9 cellular contexts compared by ENCODE assay signal in the genomic region with DNA sequence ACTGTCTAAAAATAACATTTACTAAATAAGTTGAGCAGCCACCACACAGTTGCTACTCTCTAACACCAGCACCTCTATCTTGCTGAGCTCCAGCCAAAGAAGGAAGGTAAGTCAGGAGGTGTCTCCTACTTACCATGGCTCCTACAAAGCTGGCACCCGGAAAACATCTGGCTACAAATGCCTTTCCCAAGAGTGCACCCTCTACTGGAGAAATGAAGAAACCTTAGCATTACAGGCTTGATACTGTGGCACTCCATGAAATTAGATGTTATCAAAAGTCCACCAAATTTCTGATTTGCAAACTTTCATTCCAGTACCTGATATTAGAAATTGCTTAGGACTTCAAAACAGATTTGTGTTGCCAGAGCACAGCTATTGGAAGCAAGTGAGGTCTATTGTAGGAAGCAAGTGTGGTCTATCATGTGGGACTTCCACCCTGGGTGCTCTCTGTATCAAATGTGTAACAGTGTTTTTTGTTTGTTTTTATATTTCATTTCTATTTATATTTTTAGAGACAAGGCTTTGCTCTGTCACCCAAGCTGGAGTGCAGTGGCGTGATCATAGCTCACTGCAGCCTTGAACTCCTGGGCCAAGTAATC. TPM values are rescaled to one million over a fixed set of nuclear protein-coding genes. Genes with fewer than 3 reads are reported as not detected.
A peak's percentile ranks its signal among the peaks of the same experiment; 100 is the strongest.
DNase-seq lines count a peak whose midpoint lies in the region; ATAC-seq and TF ChIP-seq lines count a peak whose summit lies in the region.
"Had no signal": no experiment of that assay in that cellular context is flagged by ENCODE, and none has a peak within 500 bp of the region (broad histone marks: within the 10 kb centered on the region; RNA-seq: fewer than 3 reads in every experiment).

No MANE protein-coding gene starts in this region.

- no peak overlapping the region for H2AFZ ChIP-seq in hepatocyte

- 77% methylated on average over 2 of the region's 2 CpGs for WGBS in hepatocyte (ENCODE audit: low lambda C conversion rate, missing lambda C conversion rate)

- H4K20me1 ChIP-seq in hepatocyte (ENCODE audit: insufficient read depth, poor library complexity, severe bottlenecking): no peaks in the 10 kb centered on the region

- DNase-seq in AG04450 (ENCODE audit: low read depth, low spot score) (no peak), GM13976 (ENCODE audit: low spot score) (no peak), RPMI8226 (peak; percentile 19), hepatocyte (ENCODE audit: low spot score) (peak; percentile 21), ureter (ENCODE audit: low spot score) (no peak), NCI-H2107 (lab: John Stamatoyannopoulos, UW) (no peak)
- DNase-seq: activated CD4-positive, alpha-beta T cell treated with anti-CD3 and anti-CD28 coated beads, Interleukin-2, amount 50 U/mL, for 1 hour had no signal

- H3K36me3 ChIP-seq in hepatocyte (replicated peaks; ENCODE audit: insufficient read depth, low read depth): no peaks in the 10 kb centered on the region

- no peaks in the 10 kb centered on the region for H3K27me3 ChIP-seq in AG04450 (ENCODE audit: control insufficient read depth, insufficient read depth, low read length)
- H3K27me3 ChIP-seq in hepatocyte: no peaks in the 10 kb centered on the region

- H3K4me3 ChIP-seq in AG04450 (ENCODE audit: low read depth, low read length) (no peak overlapping the region), hepatocyte (no peak overlapping the region)

- H3K9me3 ChIP-seq in AG04450 (ENCODE audit: control insufficient read depth, insufficient read depth, low read length) (no peaks in the 10 kb centered on the region), hepatocyte (ENCODE audit: low read depth) (no peaks in the 10 kb centered on the region)

- ATAC-seq in GM21529 (IDR thresholded peaks at IDR 0.05; ENCODE audit: unreplicated experiment) (no peak), GM19351 (IDR thresholded peaks at IDR 0.05; ENCODE audit: unreplicated experiment) (no peak)

- H3K79me2 ChIP-seq in hepatocyte: no peaks in the 10 kb centered on the region

- no peaks in the 10 kb centered on the region for H3K4me1 ChIP-seq in hepatocyte (ENCODE audit: insufficient read depth)

- peak; percentile 64 for TF ChIP-seq CTCF in AG04450 (IDR thresholded peaks at IDR 0.05; ENCODE audit: low read depth, low read length)
- peak; percentile 11 for TF ChIP-seq CTCF in GM13976 (IDR thresholded peaks at IDR 0.05; ENCODE audit: borderline replicate concordance, control extremely low read depth, extremely low read depth, insufficient read depth, missing control alignments)
- peak; percentile 33 for TF ChIP-seq CTCF in hepatocyte (IDR thresholded peaks at IDR 0.05; ENCODE audit: poor library complexity)

- POLR2A ChIA-PET in AG04450 (lab: Yijun Ruan, JAX): no interaction called here

- H3K9me2 ChIP-seq in hepatocyte (replicated peaks; ENCODE audit: insufficient read depth): no peaks in the 10 kb centered on the region

- H3K27ac ChIP-seq in AG04450 (ENCODE audit: low read depth, low read length) (no peak overlapping the region), hepatocyte (no peak overlapping the region)

- in situ Hi-C loops in GM13976 (cut with MboI; ENCODE audit: low sequenced_read_pairs, unreplicated experiment): no loop called here

- no peak overlapping the region for H3K4me2 ChIP-seq in hepatocyte

- CTCF ChIA-PET in AG04450 (lab: Charles Lee): interaction anchor here (0.5 to 2.5 kb wide), 9 partner anchors 9 to 239 kb away, joined by 3 to 13 read pairs (median 4); a partner anchor contains a TSS

RNA-seq across cellular contexts. Expression of a gene that starts 25.7 kb away (rescaled TPM):
- polyA plus RNA-seq in AG04450 (2011; rRNA removed) (20.3 and 29.2 TPM in 2 replicates), hepatocyte (23.8 and 32.0 TPM in 2 replicates)
- 4.9 and 9.7 TPM in 2 replicates for polyA minus RNA-seq in AG04450 (2011; rRNA and poly(A)+ RNA removed)
- total RNA-seq in hepatocyte (46.6 and 56.9 TPM in 2 replicates), ureter (13.5 TPM)

RNA-seq across cellular contexts. Expression of a gene that starts 39.1 kb away (rescaled TPM):
- polyA plus RNA-seq in AG04450 (2011; rRNA removed): 6.9 and 7.6 TPM in 2 replicates
- polyA minus RNA-seq in AG04450 (2011; rRNA and poly(A)+ RNA removed): 7.3 and 14.7 TPM in 2 replicates
- total RNA-seq in hepatocyte: 59.3 and 62.4 TPM in 2 replicates
- polyA plus RNA-seq in hepatocyte: 43.4 and 48.6 TPM in 2 replicates
- 9.9 TPM for total RNA-seq in ureter

Comparison
In these comparisons a context has a peak if more than half of its experiments do, and no peak if none do; other contexts are left out.
1. DNase-seq: peak in RPMI8226 (single experiment) and hepatocyte (single experiment); none in AG04450 (single experiment), GM13976 (single experiment), ureter (single experiment) and NCI-H2107 (single experiment).
2. CTCF ChIP-seq: peak in every context shown above with its lines; median percentile 64 in AG04450; 33 in hepatocyte; 11 in GM13976.